23 cellular contexts compared by ENCODE assay signal in the genomic region with DNA sequence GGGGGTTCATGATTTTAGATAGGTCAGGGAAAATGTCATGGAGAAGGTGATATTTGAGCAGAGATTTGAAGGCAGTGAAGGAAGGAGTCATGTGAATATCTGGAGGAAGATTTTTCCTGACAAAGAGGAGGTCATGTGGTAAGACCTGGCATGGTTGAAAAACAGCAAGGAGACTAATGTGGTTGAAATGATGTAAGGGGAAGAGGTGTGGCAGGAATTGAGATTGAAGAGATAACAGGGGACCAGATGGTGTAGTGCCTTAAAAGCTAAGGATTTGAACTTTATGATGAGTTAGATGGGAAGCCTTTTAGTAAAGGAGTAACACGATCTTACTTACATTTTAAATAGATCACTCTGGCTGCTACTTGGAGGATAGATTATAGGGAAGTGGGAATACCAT.
DNase-seq lines count a peak whose midpoint lies in the region; ATAC-seq and TF ChIP-seq lines count a peak whose summit lies in the region.
"Had no signal": no experiment of that assay in that cellular context is flagged by ENCODE, and none has a peak within 500 bp of the region (broad histone marks: within the 10 kb centered on the region; RNA-seq: fewer than 3 reads in every experiment).

No MANE protein-coding gene starts in this region.

- peak overlapping the region; percentile 10 for H3K4me3 Mint-ChIP-seq in glutamatergic neuron (ENCODE audit: unreplicated experiment)
- no peak overlapping the region for H3K4me3 Mint-ChIP-seq in activated CD8-positive, alpha-beta T cell treated with anti-CD3 and anti-CD28 coated beads, Interleukin-2, amount 10 ng/mL, durations not matched to agents 7 days and 5 days
- no peak overlapping the region for H3K4me3 Mint-ChIP-seq in stimulated activated naive CD8-positive, alpha-beta T cell treated with anti-CD3 and anti-CD28 coated beads, Interleukin-15, amount 100 ng/mL, for 72 hours
- H3K4me3 Mint-ChIP-seq: activated CD4-positive, alpha-beta T cell treated with anti-CD3 and anti-CD28 coated beads, Interleukin-2, amount 10 ng/mL, durations not matched to agents 7 days and 5 days; activated naive CD8-positive, alpha-beta T cell treated with anti-CD3 and anti-CD28 coated beads, Interleukin-2, amount 50 U/mL, for 24 hours; CD4-positive, alpha-beta memory T cell; GM23338; mesothelial cell of epicardium; nephron had no signal

- no peak overlapping the region for H2AFZ ChIP-seq in PC-3 (ENCODE audit: low read length)
- H2AFZ ChIP-seq: GM23338 had no signal

- no peaks in the 10 kb centered on the region for H3K36me3 Mint-ChIP-seq in glutamatergic neuron (ENCODE audit: unreplicated experiment)
- H3K36me3 Mint-ChIP-seq in activated CD8-positive, alpha-beta T cell treated with anti-CD3 and anti-CD28 coated beads, Interleukin-2, amount 10 ng/mL, durations not matched to agents 7 days and 5 days (ENCODE audit: low read depth): no peaks in the 10 kb centered on the region
- H3K36me3 Mint-ChIP-seq: CD4-positive, alpha-beta memory T cell; mesothelial cell of epicardium had no signal

- no peak overlapping the region for H3K4me2 ChIP-seq in PC-3 (ENCODE audit: low read length)
- H3K4me2 ChIP-seq: GM23338 had no signal

- no peak overlapping the region for H3K4me3 ChIP-seq in BJ (ENCODE audit: low read depth, low read length)
- H3K4me3 ChIP-seq in PC-3 (ENCODE audit: low read length): no peak overlapping the region
- H3K4me3 ChIP-seq: cardiac muscle cell, gastrocnemius medialis, GM23338, vagina had no signal

- POLR2A ChIA-PET in BJ (lab: Charles Lee): no interaction called here
- POLR2A ChIA-PET in PC-3 (lab: Charles Lee; ENCODE audit: unreplicated experiment): no interaction called here
- POLR2A ChIA-PET in activated CD8-positive, alpha-beta T cell treated with anti-CD3 and anti-CD28 coated beads, Interleukin-2, amount 10 ng/mL, durations not matched to agents 7 days and 5 days (lab: Charles Lee): no interaction called here

- H3K9me2 ChIP-seq in PC-3 (replicated peaks; ENCODE audit: low read length): no peaks in the 10 kb centered on the region

- intact Hi-C loops in PC-3 (cut with micrococcal nuclease): no loop called here

- TF ChIP-seq CTCF in BJ (IDR thresholded peaks at IDR 0.05; ENCODE audit: insufficient read depth, low read depth, low read length) (no peak), PC-3 (conservative IDR thresholded peaks at IDR 0.05; ENCODE audit: low read depth, low read length) (no peak), glutamatergic neuron (IDR thresholded peaks at IDR 0.05; ENCODE audit: partially characterized antibody, unreplicated experiment) (no peak)

- no peaks in the 10 kb centered on the region for H3K79me2 ChIP-seq in PC-3 (ENCODE audit: low read length)

- H3K9ac ChIP-seq in PC-3 (ENCODE audit: low read length): no peak overlapping the region

- no peak overlapping the region for H3K27ac ChIP-seq in PC-3 (ENCODE audit: low read length)
- H3K27ac ChIP-seq: cardiac muscle cell, gastrocnemius medialis, vagina had no signal

- CTCF ChIA-PET in BJ (lab: Yijun Ruan, JAX) (no interaction called here), PC-3 (lab: Charles Lee) (no interaction called here)
- CTCF ChIA-PET in activated CD8-positive, alpha-beta T cell treated with anti-CD3 and anti-CD28 coated beads, Interleukin-2, amount 10 ng/mL, durations not matched to agents 7 days and 5 days (lab: Charles Lee): no interaction called here

- peaks cover 6% of the 10 kb centered on the region for H3K27me3 Mint-ChIP-seq in glutamatergic neuron (ENCODE audit: unreplicated experiment)
- H3K27me3 Mint-ChIP-seq in activated CD8-positive, alpha-beta T cell treated with anti-CD3 and anti-CD28 coated beads, Interleukin-2, amount 10 ng/mL, durations not matched to agents 7 days and 5 days (ENCODE audit: low read depth): no peaks in the 10 kb centered on the region
- H3K27me3 Mint-ChIP-seq in stimulated activated naive CD8-positive, alpha-beta T cell treated with anti-CD3 and anti-CD28 coated beads, Interleukin-15, amount 100 ng/mL, for 72 hours: no peaks in the 10 kb centered on the region
- H3K27me3 Mint-ChIP-seq: activated CD4-positive, alpha-beta T cell treated with anti-CD3 and anti-CD28 coated beads, Interleukin-2, amount 10 ng/mL, durations not matched to agents 7 days and 5 days; activated naive CD8-positive, alpha-beta T cell treated with anti-CD3 and anti-CD28 coated beads, Interleukin-2, amount 50 U/mL, for 24 hours had no signal

- no peaks in the 10 kb centered on the region for H3K9me3 ChIP-seq in PC-3 (ENCODE audit: low read length)
- H3K9me3 ChIP-seq: gastrocnemius medialis, vagina had no signal

- DNase-seq in BJ (ENCODE audit: low read depth) (peak; percentile 47), HS-5 (ENCODE audit: low read depth) (peak; percentile 22), PC-3 (peak; percentile 5), glutamatergic neuron (no peak), DMS79 treated with DMSO at 0.1 percent for 48 hours (lab: John Stamatoyannopoulos, UW) (no peak)
- no peak for DNase-seq in activated CD8-positive, alpha-beta T cell treated with anti-CD3 and anti-CD28 coated beads, Interleukin-2, amount 10 ng/mL, durations not matched to agents 7 days and 5 days
- DNase-seq in stimulated activated CD4-positive, alpha-beta T cell treated with anti-CD3 and anti-CD28 coated beads, Interleukin-1b, Interleukin-23, amount 100 ng/mL, for 48 hours: no peak
- no peak for DNase-seq in stimulated activated naive CD8-positive, alpha-beta T cell treated with anti-CD3 and anti-CD28 coated beads, Interleukin-15, amount 100 ng/mL, for 72 hours
- DNase-seq: activated CD4-positive, alpha-beta T cell treated with anti-CD3 and anti-CD28 coated beads, Interleukin-2, amount 10 ng/mL, durations not matched to agents 7 days and 5 days; activated CD8-positive, alpha-beta memory T cell treated with anti-CD3 and anti-CD28 coated beads, Interleukin-2, amount 50 U/mL, for 4 hours; activated naive CD8-positive, alpha-beta T cell treated with anti-CD3 and anti-CD28 coated beads, Interleukin-2, amount 50 U/mL, for 24 hours; CD4-positive, alpha-beta memory T cell; dermis blood vessel endothelial cell; gastrocnemius medialis; NCI-H1694; NCI-H446; small intestine; stimulated activated CD4-positive, alpha-beta T cell treated with anti-CD3 and anti-CD28 coated beads, Interleukin-4, amount 100 ng/mL, for 4 hours had no signal

- no peaks in the 10 kb centered on the region for H4K20me1 ChIP-seq in PC-3 (ENCODE audit: low read length)

- peak overlapping the region; percentile 95 for H3K27ac Mint-ChIP-seq in glutamatergic neuron (ENCODE audit: unreplicated experiment)
- H3K27ac Mint-ChIP-seq in activated CD8-positive, alpha-beta T cell treated with anti-CD3 and anti-CD28 coated beads, Interleukin-2, amount 10 ng/mL, durations not matched to agents 7 days and 5 days: no peak overlapping the region
- H3K27ac Mint-ChIP-seq in stimulated activated naive CD8-positive, alpha-beta T cell treated with anti-CD3 and anti-CD28 coated beads, Interleukin-15, amount 100 ng/mL, for 72 hours: peak overlapping the region in 1 of 2 donors; percentile 14
- H3K27ac Mint-ChIP-seq: activated CD4-positive, alpha-beta T cell treated with anti-CD3 and anti-CD28 coated beads, Interleukin-2, amount 10 ng/mL, durations not matched to agents 7 days and 5 days; activated naive CD8-positive, alpha-beta T cell treated with anti-CD3 and anti-CD28 coated beads, Interleukin-2, amount 50 U/mL, for 24 hours; CD4-positive, alpha-beta memory T cell; GM23338; mesothelial cell of epicardium had no signal

- no peak for ATAC-seq in PC-3
- no peak for ATAC-seq in activated CD8-positive, alpha-beta T cell treated with anti-CD3 and anti-CD28 coated beads, Interleukin-2, amount 10 ng/mL, durations not matched to agents 7 days and 5 days
- ATAC-seq in stimulated activated naive CD8-positive, alpha-beta T cell treated with anti-CD3 and anti-CD28 coated beads, Interleukin-15, amount 100 ng/mL, for 72 hours: no peak
- ATAC-seq: activated naive CD8-positive, alpha-beta T cell treated with anti-CD3 and anti-CD28 coated beads, Interleukin-2, amount 50 U/mL, for 24 hours; gastrocnemius medialis; GM23338 had no signal

- BruUV-seq in PC-3 (replicated peaks; lab: Mats Ljungman, UMichigan): no TSS peak

- H3K27me3 ChIP-seq in BJ (ENCODE audit: control insufficient read depth, insufficient read depth, low read length) (no peaks in the 10 kb centered on the region), PC-3 (ENCODE audit: low read length) (no peaks in the 10 kb centered on the region)
- H3K27me3 ChIP-seq: cardiac muscle cell, gastrocnemius medialis, vagina had no signal

- H3K36me3 ChIP-seq in BJ (ENCODE audit: control insufficient read depth, insufficient read depth, low read length) (no peaks in the 10 kb centered on the region), PC-3 (ENCODE audit: low read depth, low read length) (no peaks in the 10 kb centered on the region)
- H3K36me3 ChIP-seq: cardiac muscle cell, gastrocnemius medialis, vagina had no signal

- no peaks in the 10 kb centered on the region for H3F3A ChIP-seq in PC-3 (ENCODE audit: low read length, unreplicated experiment)

- H3K4me1 Mint-ChIP-seq in glutamatergic neuron (ENCODE audit: low read depth, unreplicated experiment): peaks cover 32% of the 10 kb centered on the region
- peaks cover 3% of the 10 kb centered on the region for H3K4me1 Mint-ChIP-seq in activated CD8-positive, alpha-beta T cell treated with anti-CD3 and anti-CD28 coated beads, Interleukin-2, amount 10 ng/mL, durations not matched to agents 7 days and 5 days (ENCODE audit: low read depth)
- no peaks in the 10 kb centered on the region for H3K4me1 Mint-ChIP-seq in stimulated activated naive CD8-positive, alpha-beta T cell treated with anti-CD3 and anti-CD28 coated beads, Interleukin-15, amount 100 ng/mL, for 72 hours
- H3K4me1 Mint-ChIP-seq: activated naive CD8-positive, alpha-beta T cell treated with anti-CD3 and anti-CD28 coated beads, Interleukin-2, amount 50 U/mL, for 24 hours; GM23338; nephron had no signal

- peaks cover 8% of the 10 kb centered on the region for H3K9me3 Mint-ChIP-seq in glutamatergic neuron (ENCODE audit: unreplicated experiment)
- H3K9me3 Mint-ChIP-seq in activated CD8-positive, alpha-beta T cell treated with anti-CD3 and anti-CD28 coated beads, Interleukin-2, amount 10 ng/mL, durations not matched to agents 7 days and 5 days (ENCODE audit: insufficient read depth): no peaks in the 10 kb centered on the region
- H3K9me3 Mint-ChIP-seq in stimulated activated naive CD8-positive, alpha-beta T cell treated with anti-CD3 and anti-CD28 coated beads, Interleukin-15, amount 100 ng/mL, for 72 hours: no peaks in the 10 kb centered on the region
- H3K9me3 Mint-ChIP-seq: activated CD4-positive, alpha-beta T cell treated with anti-CD3 and anti-CD28 coated beads, Interleukin-2, amount 10 ng/mL, durations not matched to agents 7 days and 5 days; activated naive CD8-positive, alpha-beta T cell treated with anti-CD3 and anti-CD28 coated beads, Interleukin-2, amount 50 U/mL, for 24 hours had no signal

- H3K4me1 ChIP-seq in PC-3 (ENCODE audit: insufficient read depth, low read length): no peaks in the 10 kb centered on the region
- H3K4me1 ChIP-seq: gastrocnemius medialis, vagina had no signal

Comparison
In these comparisons a context has a peak if more than half of its experiments do, and no peak if none do; other contexts are left out.
1. DNase-seq: peak in BJ (single experiment), HS-5 (single experiment) and PC-3 (single experiment); none in glutamatergic neuron (single experiment), activated CD8-positive, alpha-beta T cell treated with anti-CD3 and anti-CD28 coated beads, Interleukin-2, amount 10 ng/mL, durations not matched to agents 7 days and 5 days (single experiment), stimulated activated CD4-positive, alpha-beta T cell treated with anti-CD3 and anti-CD28 coated beads, Interleukin-1b, Interleukin-23, amount 100 ng/mL, for 48 hours (single experiment), stimulated activated naive CD8-positive, alpha-beta T cell treated with anti-CD3 and anti-CD28 coated beads, Interleukin-15, amount 100 ng/mL, for 72 hours (0 of 2) and DMS79 treated with DMSO at 0.1 percent for 48 hours (single experiment).